In the genomic region with DNA sequence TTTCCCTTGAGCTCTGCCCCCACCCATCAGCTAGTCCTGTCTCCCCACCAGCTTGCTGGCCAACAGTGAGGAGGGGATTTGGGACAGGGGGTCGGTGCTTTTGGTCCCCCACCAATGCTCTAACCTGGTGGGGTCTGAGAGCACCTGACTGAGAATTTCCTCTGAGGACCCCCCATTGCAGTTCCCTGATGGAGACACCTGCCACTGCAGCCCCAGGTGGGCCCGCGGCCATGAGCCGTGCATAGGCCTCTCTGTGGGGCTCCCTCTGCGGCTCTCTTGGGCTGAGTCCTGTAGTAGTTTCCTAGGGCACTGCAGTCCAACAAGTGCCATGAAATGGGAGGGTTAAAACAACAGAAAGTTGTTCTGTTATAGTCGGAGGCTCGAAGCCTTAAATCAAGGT, we compare ENCODE assay signal across 16 cellular contexts.
A peak's percentile ranks its signal among the peaks of the same experiment; 100 is the strongest.
DNase-seq lines count a peak whose midpoint lies in the region; ATAC-seq and TF ChIP-seq lines count a peak whose summit lies in the region.
"Had no signal": no experiment of that assay in that cellular context is flagged by ENCODE, and none has a peak within 500 bp of the region (broad histone marks: within the 10 kb centered on the region; RNA-seq: fewer than 3 reads in every experiment).

No MANE protein-coding gene starts in this region.

- peaks cover 1% of the 10 kb centered on the region for H3K36me3 Mint-ChIP-seq in activated T-cell treated with anti-CD3 and anti-CD28 coated beads, Interleukin-2, amount 50 U/mL, for 24 hours (ENCODE audit: low read depth)
- H3K36me3 Mint-ChIP-seq: CD4-positive, alpha-beta memory T cell had no signal

- no peak for TF ChIP-seq POLR2A in thyroid gland (IDR thresholded peaks at IDR 0.05)

- H3K9me3 Mint-ChIP-seq in activated T-cell treated with anti-CD3 and anti-CD28 coated beads, Interleukin-2, amount 50 U/mL, for 24 hours = no peaks in the 10 kb centered on the region
- H3K9me3 Mint-ChIP-seq: CD4-positive, alpha-beta memory T cell; GM23338; IgD-negative memory B cell had no signal

- H3K36me3 ChIP-seq in thyroid gland (no peaks in the 10 kb centered on the region), lower lobe of right lung (peaks cover 11% of the 10 kb centered on the region)
- H3K36me3 ChIP-seq: BLaER1 had no signal

- 35 to 80% methylated on average over 4 to 6 of the region's 7 CpGs for WGBS in thyroid gland, 2 donors

- DNase-seq in NCI-H345 treated with DMSO at 0.1 percent for 48 hours (lab: John Stamatoyannopoulos, UW; ENCODE audit: unreplicated experiment) = peak; percentile 36
- peak; percentile 24 for DNase-seq in mesenteric fat pad (ENCODE audit: low spot score)
- DNase-seq in thyroid gland = no peak
- no peak for DNase-seq in stimulated activated CD4-positive, alpha-beta T cell treated with anti-CD3 and anti-CD28 coated beads, Interleukin-4, amount 100 ng/mL, for 24 hours
- no peak for DNase-seq in activated T-cell treated with anti-CD3 and anti-CD28 coated beads, Interleukin-2, amount 50 U/mL, for 24 hours
- DNase-seq in lower lobe of right lung = no peak
- DNase-seq: CD4-positive, alpha-beta memory T cell; GF-D8; H7 had no signal

- ATAC-seq in lower lobe of right lung = no peak
- ATAC-seq in activated CD4-positive, CD25-positive, alpha-beta regulatory T cell treated with anti-CD3 and anti-CD28 coated beads, Interleukin-2, amount 50 U/mL, for 24 hours = no peak
- ATAC-seq: GM23338, HCT116, HepG2 had no signal

- H3K27me3 ChIP-seq in thyroid gland = no peaks in the 10 kb centered on the region
- no peaks in the 10 kb centered on the region for H3K27me3 ChIP-seq in lower lobe of right lung (ENCODE audit: low read depth)
- H3K27me3 ChIP-seq: BLaER1 had no signal

- no peaks in the 10 kb centered on the region for H3K9me3 ChIP-seq in thyroid gland
- H3K9me3 ChIP-seq in lower lobe of right lung = no peaks in the 10 kb centered on the region

- H3K27ac ChIP-seq in thyroid gland (peak overlapping the region; percentile 62 to 95 (median 79)), lower lobe of right lung (no peak overlapping the region)

- peaks cover 8% of the 10 kb centered on the region for H3K4me1 Mint-ChIP-seq in activated T-cell treated with anti-CD3 and anti-CD28 coated beads, Interleukin-2, amount 50 U/mL, for 24 hours (ENCODE audit: low read depth)

- H3K4me3 ChIP-seq in thyroid gland (replicated peaks in 1 of 3) = no peak overlapping the region
- no peak overlapping the region for H3K4me3 ChIP-seq in lower lobe of right lung
- H3K4me3 ChIP-seq: BLaER1, GM23338 had no signal

- intact Hi-C loops in thyroid gland (cut with DNase I) = loop anchor here (10.0 kb wide), 2 partner anchors 104 to 424 kb away; no protein-coding TSS in a partner anchor
- intact Hi-C loops in lower lobe of right lung (cut with DNase I) = no loop called here

- TF ChIP-seq CTCF in thyroid gland (IDR thresholded peaks at IDR 0.05) (no peak), lower lobe of right lung (IDR thresholded peaks at IDR 0.05) (no peak)

- H3K4me1 ChIP-seq in thyroid gland (peaks cover 54 to 60% of the 10 kb centered on the region in 2 donors), lower lobe of right lung (no peaks in the 10 kb centered on the region)

- H3K27ac Mint-ChIP-seq in activated T-cell treated with anti-CD3 and anti-CD28 coated beads, Interleukin-2, amount 50 U/mL, for 24 hours = no peak overlapping the region
- H3K27ac Mint-ChIP-seq: CD4-positive, alpha-beta memory T cell; GM23338 had no signal

- H3K4me3 Mint-ChIP-seq in activated T-cell treated with anti-CD3 and anti-CD28 coated beads, Interleukin-2, amount 50 U/mL, for 24 hours = no peak overlapping the region
- H3K4me3 Mint-ChIP-seq: CD14-positive monocyte, GM23338, IgD-negative memory B cell had no signal

- H3K27me3 Mint-ChIP-seq in activated T-cell treated with anti-CD3 and anti-CD28 coated beads, Interleukin-2, amount 50 U/mL, for 24 hours = no peaks in the 10 kb centered on the region
- H3K27me3 Mint-ChIP-seq: CD4-positive, alpha-beta memory T cell; IgD-negative memory B cell had no signal

Comparison
In these comparisons a context has a peak if more than half of its experiments do, and no peak if none do; other contexts are left out.
1. DNase-seq: peak in NCI-H345 treated with DMSO at 0.1 percent for 48 hours (single experiment) and mesenteric fat pad (single experiment); none in thyroid gland (0 of 2), stimulated activated CD4-positive, alpha-beta T cell treated with anti-CD3 and anti-CD28 coated beads, Interleukin-4, amount 100 ng/mL, for 24 hours (single experiment), activated T-cell treated with anti-CD3 and anti-CD28 coated beads, Interleukin-2, amount 50 U/mL, for 24 hours (single experiment) and lower lobe of right lung (single experiment).